Comparison of ENCODE assay signal across 13 cellular contexts in genomic region chr11:8722156-8722555, GRCh38. TPM values are rescaled to one million over a fixed set of nuclear protein-coding genes. Genes with fewer than 3 reads are reported as not detected.
DNase-seq lines count a peak whose midpoint lies in the region; ATAC-seq and TF ChIP-seq lines count a peak whose summit lies in the region.
"Had no signal": no experiment of that assay in that cellular context is flagged by ENCODE, and none has a peak within 500 bp of the region (broad histone marks: within the 10 kb centered on the region; RNA-seq: fewer than 3 reads in every experiment).

No MANE protein-coding gene starts in this region.

- TF ChIP-seq POLR2A in Peyer's patch (IDR thresholded peaks at IDR 0.05) = no peak
- TF ChIP-seq POLR2A in ovary (IDR thresholded peaks at IDR 0.05) = no peak

- H3K4me3 ChIP-seq in AG10803 (ENCODE audit: low read length) (no peak overlapping the region), Peyer's patch (no peak overlapping the region), fibroblast of mammary gland (ENCODE audit: control insufficient read depth, low read depth, low read length) (no peak overlapping the region), ovary (no peak overlapping the region)
- H3K4me3 ChIP-seq: SJSA1 had no signal

- H3K9me3 ChIP-seq in Peyer's patch (no peaks in the 10 kb centered on the region), ovary (no peaks in the 10 kb centered on the region)
- H3K9me3 ChIP-seq: BE2C, SJSA1 had no signal

- intact Hi-C loops in ovary (cut with DNase I) = loop anchor here in 1 of 4 donors (5.0 kb wide), 1 partner anchor 85 kb away; no protein-coding TSS in a partner anchor

- peaks cover 0 to 4% (median 0%) of the 10 kb centered on the region in 3 donors for H3K36me3 ChIP-seq in Peyer's patch
- H3K36me3 ChIP-seq in ovary = no peaks in the 10 kb centered on the region
- H3K36me3 ChIP-seq: BE2C had no signal

- WGBS in ovary, 3 donors = 23 to 27% (median 27%) methylated on average over 5 of the region's 5 CpGs

- H3K4me1 ChIP-seq in Peyer's patch = peaks cover 0 to 70% (median 4%) of the 10 kb centered on the region in 4 donors
- H3K4me1 ChIP-seq in ovary (ENCODE audit: insufficient read depth) = peaks cover 47% of the 10 kb centered on the region
- H3K4me1 ChIP-seq: BE2C had no signal

- TF ChIP-seq CTCF in AG10803 (conservative IDR thresholded peaks at IDR 0.05; ENCODE audit: low read length) (no peak), Peyer's patch (IDR thresholded peaks at IDR 0.05) (no peak), fibroblast of mammary gland (conservative IDR thresholded peaks at IDR 0.05; ENCODE audit: control insufficient read depth, insufficient read depth, low read depth, low read length) (no peak), ovary (IDR thresholded peaks at IDR 0.05) (no peak)

- DNase-seq in AG10803 (ENCODE audit: low read depth) (peak; percentile 56), Peyer's patch (no peak), fibroblast of mammary gland (ENCODE audit: low read depth) (peak; percentile 65), ovary (peak in 4 of 5 donors; percentile 49 to 64 (median 58)), inferior parietal cortex (ENCODE audit: extremely low spot score) (no peak), NCI-H2196 treated with DMSO at 0.1 percent for 48 hours (lab: John Stamatoyannopoulos, UW; ENCODE audit: unreplicated experiment) (no peak)
- no peak for DNase-seq in activated CD8-positive, alpha-beta memory T cell treated with anti-CD3 and anti-CD28 coated beads, Interleukin-2, amount 50 U/mL, for 48 hours
- DNase-seq: activated CD4-positive, alpha-beta T cell treated with anti-CD3 and anti-CD28 coated beads, Interleukin-2, amount 10 ng/mL, durations not matched to agents 24 days and 14 days; BE2C; NCI-H345 had no signal

- no peaks in the 10 kb centered on the region for H3K27me3 ChIP-seq in Peyer's patch
- H3K27me3 ChIP-seq in ovary = no peaks in the 10 kb centered on the region
- H3K27me3 ChIP-seq: BE2C, SJSA1 had no signal

- TF ChIP-seq EP300 in ovary (IDR thresholded peaks at IDR 0.05) = no peak

- no peak for ATAC-seq in GM19035 (IDR thresholded peaks at IDR 0.05; ENCODE audit: unreplicated experiment)

- peak overlapping the region; percentile 58 to 86 (median 70) for H3K27ac ChIP-seq in Peyer's patch
- H3K27ac ChIP-seq in ovary = peak overlapping the region; percentile 31 to 62
- H3K27ac ChIP-seq: KMS-11, SJSA1 had no signal

RNA-seq across cellular contexts. Expression of gene RPL27A, which starts 39.6 kb away (rescaled TPM):
- total RNA-seq in Peyer's patch (100 to 1,000 TPM; 476 to 923 (median 619) TPM), ovary (1,000 to 10,000 TPM in 6 of 7 donors, 100 to 1,000 TPM in 1; 986 to 2,251 (median 1,304) TPM)
- polyA plus RNA-seq in ovary = 1,000 to 10,000 TPM; 3,412 to 6,011 TPM

RNA-seq across cellular contexts. Expression of gene TRIM66, which starts 39.7 kb away (rescaled TPM):
- total RNA-seq in Peyer's patch (10 to 100 TPM; 12.1 to 34.2 (median 19.8) TPM), ovary (10 to 100 TPM in 1 of 7 donors, 1 to 10 TPM in 6; 2.3 to 15.4 (median 4.9) TPM)
- polyA plus RNA-seq in ovary = 1 to 10 TPM; 2.6 to 6.7 TPM

Comparison
In these comparisons a context has a peak if more than half of its experiments do, and no peak if none do; other contexts are left out.
1. DNase-seq: peak in AG10803 (single experiment), fibroblast of mammary gland (single experiment) and ovary (4 of 5); none in Peyer's patch (0 of 3), activated CD8-positive, alpha-beta memory T cell treated with anti-CD3 and anti-CD28 coated beads, Interleukin-2, amount 50 U/mL, for 48 hours (single experiment), inferior parietal cortex (single experiment) and NCI-H2196 treated with DMSO at 0.1 percent for 48 hours (single experiment).